In the genomic region with DNA sequence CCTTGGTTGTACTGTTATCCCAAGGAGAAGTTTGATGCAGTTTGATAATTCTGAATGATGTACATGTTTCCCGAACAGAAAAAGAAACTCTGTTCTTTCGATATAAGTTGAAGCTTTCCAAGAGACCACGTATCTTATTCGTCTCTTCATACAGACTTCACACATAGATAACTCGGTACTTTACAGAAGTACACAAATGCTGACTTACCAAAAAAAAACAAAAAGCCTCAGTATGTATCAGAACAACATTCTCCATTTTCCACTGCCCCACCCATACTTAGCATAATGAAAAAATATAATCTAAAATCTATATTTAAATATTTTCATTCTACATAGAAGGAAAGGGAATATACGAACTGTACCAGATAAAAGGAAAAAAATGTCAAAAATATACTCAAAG, we compare ENCODE assay signal across 12 cellular contexts. TPM values are rescaled to one million over a fixed set of nuclear protein-coding genes. Genes with fewer than 3 reads are reported as not detected.
DNase-seq lines count a peak whose midpoint lies in the region; ATAC-seq and TF ChIP-seq lines count a peak whose summit lies in the region.
"Had no signal": no experiment of that assay in that cellular context is flagged by ENCODE, and none has a peak within 500 bp of the region (broad histone marks: within the 10 kb centered on the region; RNA-seq: fewer than 3 reads in every experiment).

No MANE protein-coding gene starts in this region.

- no peaks in the 10 kb centered on the region for H3K36me3 ChIP-seq in CD4-positive, alpha-beta memory T cell (ENCODE audit: insufficient read depth, low read length)
- no peaks in the 10 kb centered on the region for H3K36me3 ChIP-seq in adipocyte (ENCODE audit: control insufficient read depth, insufficient read depth, low read length, severe bottlenecking)
- H3K36me3 ChIP-seq: adrenal gland had no signal

- ATAC-seq in natural killer cell (no peak), GM19463 (IDR thresholded peaks at IDR 0.05; ENCODE audit: unreplicated experiment) (no peak), GM21360 (IDR thresholded peaks at IDR 0.05; ENCODE audit: unreplicated experiment) (no peak), omental fat pad (ENCODE audit: low FRiP score) (no peak)

- POLR2A ChIA-PET in CD4-positive, alpha-beta memory T cell (lab: Charles Lee; ENCODE audit: partially characterized antibody) = interaction anchor here (1.2 to 1.8 kb wide), 2 partner anchors 10 to 13 kb away, joined by 3 to 8 read pairs; no protein-coding TSS in a partner anchor

- no peak for DNase-seq in CD4-positive, alpha-beta memory T cell
- no peak for DNase-seq in HFFc6
- no peak for DNase-seq in adipocyte (ENCODE audit: low read depth)
- DNase-seq in natural killer cell = no peak
- no peak for DNase-seq in omental fat pad (ENCODE audit: low spot score)
- no peak for DNase-seq in RKO (ENCODE audit: low spot score)
- DNase-seq: adrenal gland; COR-L47; Right ventricle myocardium superior; stimulated activated CD4-positive, alpha-beta T cell treated with anti-CD3 and anti-CD28 coated beads, Interleukin-2, amount 100 ng/mL, for 24 hours had no signal

- CTCF ChIA-PET in CD4-positive, alpha-beta memory T cell (lab: Charles Lee; ENCODE audit: partially characterized antibody) = interaction anchor here (1.2 to 3.7 kb wide), 3 partner anchors 11 to 159 kb away, joined by 5 to 13 read pairs (median 6); no protein-coding TSS in a partner anchor

- peaks cover 62% of the 10 kb centered on the region for H3K4me1 ChIP-seq in CD4-positive, alpha-beta memory T cell (ENCODE audit: insufficient read depth, low read length)
- H3K4me1 ChIP-seq in adipocyte (ENCODE audit: control insufficient read depth, insufficient read depth, low read length) = peaks cover 29% of the 10 kb centered on the region

- peaks cover 0 to 5% (median 0%) of the 10 kb centered on the region in 8 donors for H3K9me3 Mint-ChIP-seq in CD4-positive, alpha-beta memory T cell
- H3K9me3 Mint-ChIP-seq in HFFc6 = no peaks in the 10 kb centered on the region
- no peaks in the 10 kb centered on the region for H3K9me3 Mint-ChIP-seq in natural killer cell

- H3K9ac ChIP-seq in adipocyte (ENCODE audit: low read length) = peak overlapping the region; percentile 93

- H3K4me3 Mint-ChIP-seq in CD4-positive, alpha-beta memory T cell = peak overlapping the region in 7 of 8 donors; percentile 33 to 97 (median 94)
- peak overlapping the region; percentile 93 for H3K4me3 Mint-ChIP-seq in HFFc6
- H3K4me3 Mint-ChIP-seq in natural killer cell = peak overlapping the region; percentile 89

- no peak overlapping the region for H3K4me3 ChIP-seq in CD4-positive, alpha-beta memory T cell (ENCODE audit: low read length in 2 of 2)
- H3K4me3 ChIP-seq in adipocyte (ENCODE audit: low read length) = peak overlapping the region; percentile 96

- no peaks in the 10 kb centered on the region for H3K27me3 ChIP-seq in CD4-positive, alpha-beta memory T cell (ENCODE audit: insufficient read depth, low read length)
- no peaks in the 10 kb centered on the region for H3K27me3 ChIP-seq in adipocyte (replicated peaks; ENCODE audit: control insufficient read depth, insufficient read depth, low read length)
- H3K27me3 ChIP-seq: adrenal gland had no signal

- intact Hi-C loops in CD4-positive, alpha-beta memory T cell (cut with micrococcal nuclease) = loop anchor here (10.0 kb wide), 4 partner anchors 298 to 842 kb away; partner anchors contain the start of genes CFAP57, EBNA1BP2, HIVEP3 and PPIH
- intact Hi-C loops in natural killer cell (cut with micrococcal nuclease) = no loop called here

- peak overlapping the region in 5 of 7 donors; percentile 32 to 92 (median 89) for H3K27ac Mint-ChIP-seq in CD4-positive, alpha-beta memory T cell
- H3K27ac Mint-ChIP-seq in HFFc6 = no peak overlapping the region
- H3K27ac Mint-ChIP-seq in natural killer cell = peak overlapping the region; percentile 81 to 91

- TF ChIP-seq CTCF in HFFc6 (IDR thresholded peaks at IDR 0.05) (no peak), natural killer cell (IDR thresholded peaks at IDR 0.05) (no peak), omental fat pad (IDR thresholded peaks at IDR 0.05) (no peak)

- no peaks in the 10 kb centered on the region for H3K9me3 ChIP-seq in CD4-positive, alpha-beta memory T cell (ENCODE audit: control insufficient read depth in 1 of 2, low read length in 2 of 2)
- no peaks in the 10 kb centered on the region for H3K9me3 ChIP-seq in adipocyte (ENCODE audit: control insufficient read depth, low read length)
- H3K9me3 ChIP-seq: adrenal gland had no signal

- peaks cover 49 to 77% (median 62%) of the 10 kb centered on the region in 4 donors for H3K4me1 Mint-ChIP-seq in CD4-positive, alpha-beta memory T cell
- H3K4me1 Mint-ChIP-seq in HFFc6 (ENCODE audit: low read depth) (peaks cover 37% of the 10 kb centered on the region), natural killer cell (peaks cover 64 to 80% of the 10 kb centered on the region in 2 donors)

- no peaks in the 10 kb centered on the region for H3K27me3 Mint-ChIP-seq in CD4-positive, alpha-beta memory T cell
- H3K27me3 Mint-ChIP-seq in HFFc6 (ENCODE audit: insufficient read depth) (no peaks in the 10 kb centered on the region), natural killer cell (ENCODE audit: low read depth in 2 of 2) (no peaks in the 10 kb centered on the region)

- H3K36me3 Mint-ChIP-seq in CD4-positive, alpha-beta memory T cell = peaks cover 0 to 13% of the 10 kb centered on the region in 2 donors
- H3K36me3 Mint-ChIP-seq in HFFc6 (ENCODE audit: low read depth) (no peaks in the 10 kb centered on the region), natural killer cell (no peaks in the 10 kb centered on the region)

- H3K27ac ChIP-seq in CD4-positive, alpha-beta memory T cell (ENCODE audit: low read depth, low read length) = no peak overlapping the region
- H3K27ac ChIP-seq: adrenal gland had no signal

RNA-seq across cellular contexts. Expression of gene FOXJ3, which starts 2.2 kb away (rescaled TPM):
- 100 to 1,000 TPM in 1 of 2 experiments, 10 to 100 TPM in 1; 97.4 to 102 TPM for total RNA-seq in CD4-positive, alpha-beta memory T cell
- 10 to 100 TPM; 23.7 to 46.6 TPM for polyA plus RNA-seq in CD4-positive, alpha-beta memory T cell
- total RNA-seq in HFFc6 (2021; fragmentation: NEBNext Ultra II Directional; extraction: Animal tissue kit (Norgen Biotek cat#: 25700)) = 10 to 100 TPM; 24.5 to 31.3 (median 28.9) TPM
- total RNA-seq in natural killer cell (10 to 100 TPM; 81.9 to 93.8 (median 82.5) TPM), omental fat pad (10 to 100 TPM; 49.7 to 83.5 (median 56.1) TPM)

RNA-seq across cellular contexts. Expression of gene RIMKLA, which starts 47.7 kb away (rescaled TPM):
- total RNA-seq in CD4-positive, alpha-beta memory T cell = under 1 TPM; 0.03 to 0.06 TPM
- under 1 TPM; 0.24 to 0.49 TPM for polyA plus RNA-seq in CD4-positive, alpha-beta memory T cell
- total RNA-seq in HFFc6 (2021; fragmentation: NEBNext Ultra II Directional; extraction: Animal tissue kit (Norgen Biotek cat#: 25700)) = not detected
- total RNA-seq in natural killer cell (under 1 TPM; 0.13 to 0.45 (median 0.39) TPM), omental fat pad (under 1 TPM; 0.12 to 0.38 (median 0.25) TPM)
